In genomic region chr1:161038523-161039153, GRCh38 we compare ENCODE assay signal across 8 cellular contexts. TPM values are rescaled to one million over a fixed set of nuclear protein-coding genes. Genes with fewer than 3 reads are reported as not detected.
DNase-seq lines count a peak whose midpoint lies in the region; ATAC-seq and TF ChIP-seq lines count a peak whose summit lies in the region.

Gene TSTD1, minus strand, starts transcription at chr1:161038964. Its CDS starts 75 bp downstream, at chr1:161038889.

- no peaks in the 10 kb centered on the region for H3K9me3 ChIP-seq in right cardiac atrium (ENCODE audit: control insufficient read depth, low read length)

- 37% methylated on average over 54 of the region's 54 CpGs for WGBS in right cardiac atrium

- peak within 1 kb of the TSS; percentile 62 to 90 (median 77) for H3K27ac Mint-ChIP-seq in CD14-positive monocyte

- H3K9me3 Mint-ChIP-seq in CD14-positive monocyte: no peaks in the 10 kb centered on the region

- H3K4me3 ChIP-seq in right cardiac atrium (ENCODE audit: low read length): peak within 1 kb of the TSS; percentile 68

- DNase-seq in CD14-positive monocyte (ENCODE audit: low spot score) (no peak), HPDE6-E6E7 (ENCODE audit: extremely low spot score) (peak; percentile 75), SHP77 (lab: John Stamatoyannopoulos, UW) (peak; percentile 75 to 86), right cardiac atrium (peak; percentile 61 to 82 (median 81)), sciatic nerve (ENCODE audit: low spot score) (peak; percentile 64), hepatic stellate cell (ENCODE audit: low spot score) (no peak)
- DNase-seq in activated naive CD4-positive, alpha-beta T cell treated with anti-CD3 and anti-CD28 coated beads, Interleukin-2, amount 50 U/mL, for 16 hours: peak; percentile 89

- intact Hi-C loops in CD14-positive monocyte (cut with micrococcal nuclease) (no loop called here), right cardiac atrium (cut with DNase I) (no loop called here), sciatic nerve (cut with DNase I) (no loop called here)

- TF ChIP-seq CTCF in CD14-positive monocyte (IDR thresholded peaks at IDR 0.05): no peak

- H3K27me3 ChIP-seq in right cardiac atrium (ENCODE audit: control insufficient read depth, insufficient read depth): no peaks in the 10 kb centered on the region

- no peak within 1 kb of the TSS for H3K27ac ChIP-seq in right cardiac atrium (ENCODE audit: low read length)

- ATAC-seq in GM19397 (IDR thresholded peaks at IDR 0.05; ENCODE audit: unreplicated experiment) (peak; percentile 92), right cardiac atrium (peak; percentile 80 to 86), sciatic nerve (peak; percentile 87)

- H3K27me3 Mint-ChIP-seq in CD14-positive monocyte (ENCODE audit: low read depth in 3 of 3): no peaks in the 10 kb centered on the region

- peak within 1 kb of the TSS; percentile 82 to 88 for H3K4me3 Mint-ChIP-seq in CD14-positive monocyte

- H3K4me1 Mint-ChIP-seq in CD14-positive monocyte: peaks cover 36% of the 10 kb centered on the region

- peaks cover 42 to 64% of the 10 kb centered on the region in 2 donors for H3K36me3 Mint-ChIP-seq in CD14-positive monocyte

- H3K4me1 ChIP-seq in right cardiac atrium (ENCODE audit: control insufficient read depth, insufficient read depth, low read length): no peaks in the 10 kb centered on the region

RNA-seq across cellular contexts. Expression of gene TSTD1, which starts in this region (rescaled TPM):
- polyA plus RNA-seq in CD14-positive monocyte (10 to 100 TPM; 11.8 to 20.3 TPM), right cardiac atrium (63.6 TPM)
- total RNA-seq in right cardiac atrium (10 to 100 TPM; 23.5 to 46.8 (median 35.8) TPM), sciatic nerve (13.1 TPM)

Comparison
In these comparisons a context has a peak if more than half of its experiments do, and no peak if none do; other contexts are left out.
1. DNase-seq: peak in HPDE6-E6E7 (single experiment), SHP77 (2 of 2), activated naive CD4-positive, alpha-beta T cell treated with anti-CD3 and anti-CD28 coated beads, Interleukin-2, amount 50 U/mL, for 16 hours (single experiment), right cardiac atrium (3 of 3) and sciatic nerve (single experiment); none in CD14-positive monocyte (single experiment) and hepatic stellate cell (single experiment).
2. Peak in every context shown above with its lines, with median percentiles within 50 percentile points of each other: ATAC-seq.